Comparison of ENCODE assay signal across 1 cellular context in the genomic region with DNA sequence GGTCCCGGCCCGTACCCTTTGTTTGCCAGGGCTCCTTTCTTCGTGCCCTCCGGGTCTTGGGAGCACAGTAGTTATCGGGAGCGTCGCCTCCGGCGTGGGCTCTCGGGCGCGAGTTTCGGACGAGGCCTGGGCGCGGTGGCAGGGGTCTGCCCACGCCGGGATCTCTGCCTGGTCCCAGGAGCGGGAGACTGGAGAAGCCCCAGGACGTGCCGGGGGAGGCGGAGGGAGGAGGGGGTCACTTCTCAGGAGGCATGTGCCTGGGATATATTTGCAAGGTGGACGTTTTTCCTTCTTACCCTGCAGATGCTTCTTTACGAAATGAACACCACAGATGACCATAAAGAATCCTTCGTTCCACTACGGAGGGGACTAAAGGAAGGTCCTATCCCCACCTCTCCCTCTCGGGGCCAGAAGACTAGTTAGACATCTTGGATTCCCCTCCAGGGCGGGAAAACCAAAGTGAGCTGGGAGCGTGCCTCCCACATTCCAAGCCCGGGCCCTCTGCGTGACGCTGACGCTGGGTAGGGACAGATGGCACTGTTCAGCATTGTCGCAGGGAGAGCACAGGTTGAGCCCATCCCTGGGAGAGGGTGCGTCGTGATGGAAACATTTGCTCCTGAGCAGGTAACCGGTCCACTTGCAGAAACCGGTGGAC.
A peak's percentile ranks its signal among the peaks of the same experiment; 100 is the strongest.
TF ChIP-seq lines count a peak whose summit lies in the region.

No MANE protein-coding gene starts in this region.

TF ChIP-seq in HepG2, 621 proteins besides CTCF, POLR2A, EP300 and RAD21 (continued from another document):
- TF ChIP-seq, protein P1, sequence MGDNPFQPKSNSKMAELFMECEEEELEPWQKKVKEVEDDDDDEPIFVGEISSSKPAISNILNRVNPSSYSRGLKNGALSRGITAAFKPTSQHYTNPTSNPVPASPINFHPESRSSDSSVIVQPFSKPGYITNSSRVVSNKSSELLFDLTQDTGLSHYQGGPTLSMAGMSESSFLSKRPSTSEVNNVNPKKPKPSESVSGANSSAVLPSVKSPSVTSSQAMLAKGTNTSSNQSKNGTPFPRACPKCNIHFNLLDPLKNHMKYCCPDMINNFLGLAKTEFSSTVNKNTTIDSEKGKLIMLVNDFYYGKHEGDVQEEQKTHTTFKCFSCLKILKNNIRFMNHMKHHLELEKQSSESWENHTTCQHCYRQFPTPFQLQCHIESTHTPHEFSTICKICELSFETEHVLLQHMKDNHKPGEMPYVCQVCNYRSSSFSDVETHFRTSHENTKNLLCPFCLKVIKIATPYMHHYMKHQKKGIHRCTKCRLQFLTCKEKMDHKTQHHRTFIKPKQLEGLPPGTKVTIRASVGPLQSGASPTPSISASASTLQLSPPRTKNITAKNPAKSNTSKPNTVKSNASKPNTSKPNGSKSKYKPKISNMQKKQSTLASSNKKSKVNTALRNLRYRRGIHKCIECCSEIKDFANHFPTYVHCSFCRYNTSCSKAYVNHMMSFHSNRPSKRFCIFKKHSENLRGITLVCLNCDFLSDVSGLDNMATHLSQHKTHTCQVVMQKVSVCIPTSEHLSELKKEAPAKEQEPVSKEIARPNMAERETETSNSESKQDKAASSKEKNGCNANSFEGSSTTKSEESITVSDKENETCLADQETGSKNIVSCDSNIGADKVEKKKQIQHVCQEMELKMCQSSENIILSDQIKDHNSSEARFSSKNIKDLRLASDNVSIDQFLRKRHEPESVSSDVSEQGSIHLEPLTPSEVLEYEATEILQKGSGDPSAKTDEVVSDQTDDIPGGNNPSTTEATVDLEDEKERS (CRISPR knock-in tag; IDR thresholded peaks at IDR 0.05): no peak
- TF ChIP-seq FOXJ3 (CRISPR knock-in tag; IDR thresholded peaks at IDR 0.05; ENCODE audit: borderline replicate concordance): no peak
- TF ChIP-seq FOXA1 (IDR thresholded peaks at IDR 0.05): no peak
- no peak for TF ChIP-seq FOXA1 (CRISPR knock-in tag; IDR thresholded peaks at IDR 0.05)
- TF ChIP-seq MAFF (IDR thresholded peaks at IDR 0.05; ENCODE audit: low read depth, low read length): peak; percentile 72
- TF ChIP-seq, protein P2, sequence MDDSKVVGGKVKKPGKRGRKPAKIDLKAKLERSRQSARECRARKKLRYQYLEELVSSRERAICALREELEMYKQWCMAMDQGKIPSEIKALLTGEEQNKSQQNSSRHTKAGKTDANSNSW (CRISPR knock-in tag; IDR thresholded peaks at IDR 0.05; ENCODE audit: borderline replicate concordance): no peak
- TF ChIP-seq, protein P3, sequence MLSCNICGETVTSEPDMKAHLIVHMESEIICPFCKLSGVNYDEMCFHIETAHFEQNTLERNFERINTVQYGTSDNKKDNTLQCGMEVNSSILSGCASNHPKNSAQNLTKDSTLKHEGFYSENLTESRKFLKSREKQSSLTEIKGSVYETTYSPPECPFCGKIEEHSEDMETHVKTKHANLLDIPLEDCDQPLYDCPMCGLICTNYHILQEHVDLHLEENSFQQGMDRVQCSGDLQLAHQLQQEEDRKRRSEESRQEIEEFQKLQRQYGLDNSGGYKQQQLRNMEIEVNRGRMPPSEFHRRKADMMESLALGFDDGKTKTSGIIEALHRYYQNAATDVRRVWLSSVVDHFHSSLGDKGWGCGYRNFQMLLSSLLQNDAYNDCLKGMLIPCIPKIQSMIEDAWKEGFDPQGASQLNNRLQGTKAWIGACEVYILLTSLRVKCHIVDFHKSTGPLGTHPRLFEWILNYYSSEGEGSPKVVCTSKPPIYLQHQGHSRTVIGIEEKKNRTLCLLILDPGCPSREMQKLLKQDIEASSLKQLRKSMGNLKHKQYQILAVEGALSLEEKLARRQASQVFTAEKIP (CRISPR knock-in tag; IDR thresholded peaks at IDR 0.05; ENCODE audit: borderline replicate concordance): no peak
- no peak for TF ChIP-seq ZMYM2 (CRISPR knock-in tag; IDR thresholded peaks at IDR 0.05)
- TF ChIP-seq RORA (CRISPR knock-in tag; IDR thresholded peaks at IDR 0.05): no peak
- no peak for TF ChIP-seq RBM22 (optimal IDR thresholded peaks at IDR 0.05; ENCODE audit: low read length)
- TF ChIP-seq ZNF282 (IDR thresholded peaks at IDR 0.05; ENCODE audit: partially characterized antibody): no peak
- no peak for TF ChIP-seq ZBTB21 (CRISPR knock-in tag; IDR thresholded peaks at IDR 0.05)
- no peak for TF ChIP-seq BCL6 (CRISPR knock-in tag; IDR thresholded peaks at IDR 0.05)
- TF ChIP-seq ZSCAN31 (CRISPR knock-in tag; IDR thresholded peaks at IDR 0.05; ENCODE audit: low read depth): no peak
- TF ChIP-seq GPN1 (CRISPR knock-in tag; IDR thresholded peaks at IDR 0.05; ENCODE audit: borderline replicate concordance): no peak
- TF ChIP-seq NR2F2 (IDR thresholded peaks at IDR 0.05; ENCODE audit: borderline replicate concordance, low read depth): no peak
- TF ChIP-seq, protein P4, sequence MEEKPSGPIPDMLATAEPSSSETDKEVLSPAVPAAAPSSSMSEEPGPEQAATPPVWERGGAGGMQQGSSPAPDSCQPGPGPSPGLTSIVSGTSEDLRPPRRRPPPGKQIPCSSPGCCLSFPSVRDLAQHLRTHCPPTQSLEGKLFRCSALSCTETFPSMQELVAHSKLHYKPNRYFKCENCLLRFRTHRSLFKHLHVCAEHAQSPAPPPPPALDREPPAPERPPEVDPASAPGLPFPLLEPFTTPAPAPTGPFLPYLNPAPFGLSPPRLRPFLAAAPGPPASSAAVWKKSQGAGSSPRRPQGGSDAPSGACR (CRISPR knock-in tag; IDR thresholded peaks at IDR 0.05): no peak
- TF ChIP-seq MAZ (IDR thresholded peaks at IDR 0.05; ENCODE audit: borderline replicate concordance, low read depth, low read length): no peak
- TF ChIP-seq MAZ (CRISPR knock-in tag; IDR thresholded peaks at IDR 0.05; ENCODE audit: low read depth): no peak
- TF ChIP-seq ZNF326 (CRISPR knock-in tag; IDR thresholded peaks at IDR 0.05; ENCODE audit: borderline replicate concordance): no peak
- TF ChIP-seq GATAD1 (CRISPR knock-in tag; IDR thresholded peaks at IDR 0.05): no peak
- no peak for TF ChIP-seq REXO4 (CRISPR knock-in tag; IDR thresholded peaks at IDR 0.05; ENCODE audit: borderline replicate concordance)
- no peak for TF ChIP-seq DNMT1 (CRISPR knock-in tag; IDR thresholded peaks at IDR 0.05)
- no peak for TF ChIP-seq ZNF768 (CRISPR knock-in tag; IDR thresholded peaks at IDR 0.05)
- no peak for TF ChIP-seq ZNF552 (CRISPR knock-in tag; IDR thresholded peaks at IDR 0.05; ENCODE audit: borderline replicate concordance)
- TF ChIP-seq ZNF160 (CRISPR knock-in tag; IDR thresholded peaks at IDR 0.05): no peak
- TF ChIP-seq ZNF383 (CRISPR knock-in tag; IDR thresholded peaks at IDR 0.05; ENCODE audit: borderline replicate concordance): no peak
- no peak for TF ChIP-seq FOXA3 (CRISPR knock-in tag; IDR thresholded peaks at IDR 0.05)
- TF ChIP-seq, protein P5, sequence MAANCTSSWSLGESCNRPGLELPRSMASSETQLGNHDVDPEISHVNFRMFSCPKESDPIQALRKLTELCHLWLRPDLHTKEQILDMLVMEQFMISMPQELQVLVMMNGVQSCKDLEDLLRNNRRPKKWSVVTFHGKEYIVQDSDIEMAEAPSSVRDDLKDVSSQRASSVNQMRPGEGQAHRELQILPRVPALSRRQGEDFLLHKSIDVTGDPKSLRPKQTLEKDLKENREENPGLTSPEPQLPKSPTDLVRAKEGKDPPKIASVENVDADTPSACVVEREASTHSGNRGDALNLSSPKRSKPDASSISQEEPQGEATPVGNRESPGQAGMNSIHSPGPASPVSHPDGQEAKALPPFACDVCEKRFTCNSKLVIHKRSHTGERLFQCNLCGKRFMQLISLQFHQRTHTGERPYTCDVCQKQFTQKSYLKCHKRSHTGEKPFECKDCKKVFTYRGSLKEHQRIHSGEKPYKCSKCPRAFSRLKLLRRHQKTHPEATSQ (CRISPR knock-in tag; IDR thresholded peaks at IDR 0.05; ENCODE audit: borderline replicate concordance): 0 out of 2 replicates have a peak, but pooled peaks have one; percentile 41
- no peak for TF ChIP-seq EED (CRISPR knock-in tag; IDR thresholded peaks at IDR 0.05)
- TF ChIP-seq SP2 (CRISPR knock-in tag; IDR thresholded peaks at IDR 0.05): no peak
- no peak for TF ChIP-seq NCOA5 (CRISPR knock-in tag; IDR thresholded peaks at IDR 0.05)
- TF ChIP-seq, protein P6, sequence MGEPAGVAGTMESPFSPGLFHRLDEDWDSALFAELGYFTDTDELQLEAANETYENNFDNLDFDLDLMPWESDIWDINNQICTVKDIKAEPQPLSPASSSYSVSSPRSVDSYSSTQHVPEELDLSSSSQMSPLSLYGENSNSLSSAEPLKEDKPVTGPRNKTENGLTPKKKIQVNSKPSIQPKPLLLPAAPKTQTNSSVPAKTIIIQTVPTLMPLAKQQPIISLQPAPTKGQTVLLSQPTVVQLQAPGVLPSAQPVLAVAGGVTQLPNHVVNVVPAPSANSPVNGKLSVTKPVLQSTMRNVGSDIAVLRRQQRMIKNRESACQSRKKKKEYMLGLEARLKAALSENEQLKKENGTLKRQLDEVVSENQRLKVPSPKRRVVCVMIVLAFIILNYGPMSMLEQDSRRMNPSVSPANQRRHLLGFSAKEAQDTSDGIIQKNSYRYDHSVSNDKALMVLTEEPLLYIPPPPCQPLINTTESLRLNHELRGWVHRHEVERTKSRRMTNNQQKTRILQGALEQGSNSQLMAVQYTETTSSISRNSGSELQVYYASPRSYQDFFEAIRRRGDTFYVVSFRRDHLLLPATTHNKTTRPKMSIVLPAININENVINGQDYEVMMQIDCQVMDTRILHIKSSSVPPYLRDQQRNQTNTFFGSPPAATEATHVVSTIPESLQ (CRISPR knock-in tag; conservative IDR thresholded peaks at IDR 0.05): no peak
- 0 out of 2 replicates have a peak, but pooled peaks have one; percentile 25 for TF ChIP-seq HOXA7 (CRISPR knock-in tag; IDR thresholded peaks at IDR 0.05)
